11 cellular contexts compared by ENCODE assay signal in the genomic region with DNA sequence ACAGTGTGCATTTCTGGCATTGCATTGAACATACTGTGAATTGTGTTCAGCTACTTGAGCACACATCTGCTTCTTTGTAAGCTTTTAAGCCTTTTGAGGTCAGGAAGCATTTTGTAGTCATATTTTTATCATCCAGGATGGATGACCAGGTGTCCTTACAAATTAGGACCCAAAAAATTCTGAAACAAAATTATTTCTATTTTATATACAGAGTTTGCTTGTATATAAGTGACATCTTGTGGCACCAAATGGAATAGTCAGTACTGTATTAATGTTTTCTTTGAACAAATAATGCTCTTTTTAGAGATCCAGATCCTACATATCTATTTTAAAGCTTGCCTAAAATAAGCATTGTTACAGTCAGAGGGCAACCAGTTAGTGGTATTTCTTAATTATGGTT. TPM values are rescaled to one million over a fixed set of nuclear protein-coding genes. Genes with fewer than 3 reads are reported as not detected.
DNase-seq lines count a peak whose midpoint lies in the region; TF ChIP-seq lines count a peak whose summit lies in the region.
"Had no signal": no experiment of that assay in that cellular context is flagged by ENCODE, and none has a peak within 500 bp of the region (broad histone marks: within the 10 kb centered on the region; RNA-seq: fewer than 3 reads in every experiment).

No MANE protein-coding gene starts in this region.

- H3K36me3 ChIP-seq in adrenal gland (replicated peaks in 1 of 2) = no peaks in the 10 kb centered on the region

- no peaks in the 10 kb centered on the region for H3K27me3 ChIP-seq in adrenal gland

- H3K27ac ChIP-seq in adrenal gland = no peak overlapping the region

- peak; percentile 8 for DNase-seq in DMS 273 (lab: John Stamatoyannopoulos, UW; ENCODE audit: unreplicated experiment)
- peak; percentile 3 to 28 for DNase-seq in Kasumi-1 (lab: John Stamatoyannopoulos, UW)
- no peak for DNase-seq in adrenal gland
- peak; percentile 29 to 50 for DNase-seq in lung microvascular endothelial cell (ENCODE audit: low read depth in 2 of 2)
- no peak for DNase-seq in T-helper 9 cell
- no peak for DNase-seq in D341Med (ENCODE audit: low spot score)
- DNase-seq in NK-92 (lab: John Stamatoyannopoulos, UW; ENCODE audit: unreplicated experiment) = no peak
- no peak for DNase-seq in globus pallidus (ENCODE audit: low spot score)
- DNase-seq: left cardiac atrium, NCI-H1930, T-helper 2 cell had no signal

- intact Hi-C loops in adrenal gland (cut with DNase I) = loop anchor here in 1 of 2 donors (10.0 kb wide), 1 partner anchor 536 kb away; no protein-coding TSS in a partner anchor

- TF ChIP-seq CTCF in adrenal gland (IDR thresholded peaks at IDR 0.05) = peak in 5 of 6 experiments; percentile 11 to 40 (median 32)

- no peak for TF ChIP-seq POLR2A in adrenal gland (IDR thresholded peaks at IDR 0.05)

- no peaks in the 10 kb centered on the region for H3K4me1 ChIP-seq in adrenal gland (replicated peaks in 1 of 2)

- H3K4me3 ChIP-seq in adrenal gland = no peak overlapping the region

- no peaks in the 10 kb centered on the region for H3K9me3 ChIP-seq in adrenal gland (replicated peaks in 1 of 3)

RNA-seq across cellular contexts. Expression of a gene that starts 9.5 kb away (rescaled TPM):
- total RNA-seq in adrenal gland = 10 to 100 TPM; 17.9 to 55.2 (median 40.4) TPM
- 10 to 100 TPM; 35.3 to 51.3 (median 44.9) TPM for polyA plus RNA-seq in adrenal gland
- total RNA-seq in lung microvascular endothelial cell = 20.7 and 26.0 TPM in 2 replicates

RNA-seq across cellular contexts. Expression of a gene that starts 36.5 kb away (rescaled TPM):
- not detected for total RNA-seq in adrenal gland
- not detected for polyA plus RNA-seq in adrenal gland
- not detected in 2 replicates for total RNA-seq in lung microvascular endothelial cell
- total RNA-seq: left cardiac atrium had no signal

Comparison
In these comparisons a context has a peak if more than half of its experiments do, and no peak if none do; other contexts are left out.
1. DNase-seq: peak in DMS 273 (single experiment), Kasumi-1 (2 of 2) and lung microvascular endothelial cell (2 of 2); none in adrenal gland (0 of 7), T-helper 9 cell (single experiment), D341Med (single experiment), NK-92 (single experiment) and globus pallidus (single experiment).